In the genomic region with DNA sequence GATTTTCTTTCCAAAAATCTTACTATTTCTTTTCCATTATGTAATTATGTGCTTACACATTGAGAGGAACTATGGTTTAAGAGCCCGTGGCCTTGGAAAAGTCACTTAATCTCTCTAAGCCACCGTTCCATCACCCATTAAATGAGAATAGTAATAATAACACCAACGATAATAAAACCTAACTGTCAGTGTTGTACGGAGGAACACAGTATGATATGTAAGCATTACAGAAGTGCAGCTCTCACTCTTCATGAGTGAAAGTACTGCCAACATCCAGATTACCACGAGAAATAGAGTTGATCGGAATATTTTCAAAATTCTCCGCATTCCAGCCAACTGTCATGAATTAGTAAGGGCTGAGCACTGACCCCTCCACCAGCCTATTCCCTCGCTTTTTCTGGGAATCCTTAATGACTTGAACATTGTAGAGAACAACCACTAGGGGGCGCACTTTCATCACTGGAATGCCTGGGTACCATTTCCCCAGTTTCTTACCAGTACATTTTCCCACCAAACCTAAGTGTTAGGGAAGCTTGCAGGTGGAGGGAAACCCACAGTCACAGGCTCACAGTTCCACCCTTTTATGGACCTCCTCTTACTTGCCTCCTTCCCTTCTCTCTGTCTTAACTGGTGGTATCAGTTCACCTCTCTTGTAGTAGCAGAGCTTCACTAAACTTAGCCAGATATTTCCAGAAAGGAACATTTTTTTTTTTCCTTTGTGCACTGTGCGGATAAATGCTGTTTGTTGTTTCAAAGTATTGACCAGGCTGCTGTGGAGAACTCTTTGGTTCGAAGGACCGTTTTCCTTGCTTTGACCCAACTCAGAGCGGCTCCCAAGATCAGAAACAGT, we compare ENCODE assay signal across 8 cellular contexts. TPM values are rescaled to one million over a fixed set of nuclear protein-coding genes. Genes with fewer than 3 reads are reported as not detected.
DNase-seq lines count a peak whose midpoint lies in the region; ATAC-seq and TF ChIP-seq lines count a peak whose summit lies in the region.

No MANE protein-coding gene starts in this region.

- DNase-seq in COLO668 (lab: John Stamatoyannopoulos, UW; ENCODE audit: unreplicated experiment) (peak; percentile 27), HAP-1 (ENCODE audit: low spot score in 2 of 2) (peak; percentile 45 to 83), PC-3 (peak; percentile 60), hypothalamus (lab: John Stamatoyannopoulos, UW) (peak in 27 of 51 donors; percentile 1 to 53 (median 15))
- peak; percentile 69 for DNase-seq in activated naive CD4-positive, alpha-beta T cell treated with anti-CD3 and anti-CD28 coated beads for 36 hours
- DNase-seq in stimulated activated CD4-positive, alpha-beta T cell treated with anti-CD3 and anti-CD28 coated beads, Interleukin-2, amount 100 ng/mL, for 48 hours: peak; percentile 47 to 57

- H3K36me3 ChIP-seq in HAP-1 (replicated peaks) (no peaks in the 10 kb centered on the region), PC-3 (ENCODE audit: low read depth, low read length) (no peaks in the 10 kb centered on the region)

- H3K27me3 ChIP-seq in HAP-1 (ENCODE audit: low read depth): peaks cover 5% of the 10 kb centered on the region
- H3K27me3 ChIP-seq in PC-3 (ENCODE audit: low read length): no peaks in the 10 kb centered on the region

- POLR2A ChIA-PET in PC-3 (lab: Charles Lee; ENCODE audit: unreplicated experiment): no interaction called here

- H3K9ac ChIP-seq in PC-3 (ENCODE audit: low read length): no peak overlapping the region

- H4K20me1 ChIP-seq in PC-3 (ENCODE audit: low read length): no peaks in the 10 kb centered on the region

- H3K79me2 ChIP-seq in PC-3 (ENCODE audit: low read length): no peaks in the 10 kb centered on the region

- peaks cover 3% of the 10 kb centered on the region for H3K4me1 Mint-ChIP-seq in activated naive CD4-positive, alpha-beta T cell treated with anti-CD3 and anti-CD28 coated beads for 36 hours (ENCODE audit: low read depth)

- H3K27ac ChIP-seq in PC-3 (ENCODE audit: low read length): no peak overlapping the region

- H3K4me3 Mint-ChIP-seq in activated naive CD4-positive, alpha-beta T cell treated with anti-CD3 and anti-CD28 coated beads for 36 hours: no peak overlapping the region

- ATAC-seq in PC-3: peak; percentile 53; the same call in 1 of the 2 replicates
- no peak for ATAC-seq in HG03139 (IDR thresholded peaks at IDR 0.05; ENCODE audit: unreplicated experiment)
- ATAC-seq in HG03439 (IDR thresholded peaks at IDR 0.05; ENCODE audit: unreplicated experiment): no peak

- peak overlapping the region; percentile 74 for H3K4me2 ChIP-seq in PC-3 (ENCODE audit: low read length)

- no TSS peak for BruUV-seq in PC-3 (replicated peaks; lab: Mats Ljungman, UMichigan)

- H3K9me3 ChIP-seq in HAP-1 (no peaks in the 10 kb centered on the region), PC-3 (ENCODE audit: low read length) (no peaks in the 10 kb centered on the region)

- no peaks in the 10 kb centered on the region for H3F3A ChIP-seq in PC-3 (ENCODE audit: low read length, unreplicated experiment)

- in situ Hi-C loops in HAP-1 (cut with MboI; ENCODE audit: low sequenced_read_pairs): no loop called here

- no peaks in the 10 kb centered on the region for H3K9me2 ChIP-seq in PC-3 (replicated peaks; ENCODE audit: low read length)

- peak overlapping the region; percentile 72 for H2AFZ ChIP-seq in PC-3 (ENCODE audit: low read length)

- TF ChIP-seq CTCF in PC-3 (conservative IDR thresholded peaks at IDR 0.05; ENCODE audit: low read depth, low read length): peak; percentile 83

- no peak overlapping the region for H3K27ac Mint-ChIP-seq in activated naive CD4-positive, alpha-beta T cell treated with anti-CD3 and anti-CD28 coated beads for 36 hours

- intact Hi-C loops in PC-3 (cut with micrococcal nuclease): loop anchor here (2.0 kb wide), 1 partner anchor 52 kb away; no protein-coding TSS in a partner anchor
- intact Hi-C loops in activated naive CD4-positive, alpha-beta T cell treated with anti-CD3 and anti-CD28 coated beads for 36 hours (cut with micrococcal nuclease): loop anchor here (1.0 kb wide), 2 partner anchors 52 to 151 kb away; no protein-coding TSS in a partner anchor

- H3K36me3 Mint-ChIP-seq in activated naive CD4-positive, alpha-beta T cell treated with anti-CD3 and anti-CD28 coated beads for 36 hours (ENCODE audit: low read depth): no peaks in the 10 kb centered on the region

- H3K4me1 ChIP-seq in HAP-1: peaks cover 3% of the 10 kb centered on the region; the same call in 1 of the 2 replicates
- H3K4me1 ChIP-seq in PC-3 (ENCODE audit: insufficient read depth, low read length): peaks cover 5% of the 10 kb centered on the region; the same call in 1 of the 2 replicates

- no peaks in the 10 kb centered on the region for H3K9me3 Mint-ChIP-seq in activated naive CD4-positive, alpha-beta T cell treated with anti-CD3 and anti-CD28 coated beads for 36 hours

- H3K4me3 ChIP-seq in HAP-1 (no peak overlapping the region), PC-3 (ENCODE audit: low read length) (peak overlapping the region; percentile 49; the same call in 1 of the 2 replicates)

- H3K27me3 Mint-ChIP-seq in activated naive CD4-positive, alpha-beta T cell treated with anti-CD3 and anti-CD28 coated beads for 36 hours (ENCODE audit: low read depth): peaks cover 19% of the 10 kb centered on the region

- CTCF ChIA-PET in PC-3 (lab: Charles Lee): no interaction called here
- CTCF ChIA-PET in activated naive CD4-positive, alpha-beta T cell treated with anti-CD3 and anti-CD28 coated beads for 36 hours (lab: Charles Lee): interaction anchor here (0.6 to 4.4 kb wide), 27 partner anchors 8 to 1092 kb away, joined by 3 to 53 read pairs (median 4); no protein-coding TSS in a partner anchor

RNA-seq across cellular contexts. Expression of gene NKX2-3, which starts 27.8 kb away (rescaled TPM):
- total RNA-seq in PC-3 (2014; rRNA removed): 0.07 TPM in 1 of 2 replicates, not detected in the other
- total RNA-seq in activated naive CD4-positive, alpha-beta T cell treated with anti-CD3 and anti-CD28 coated beads for 36 hours: not detected

RNA-seq across cellular contexts. Expression of gene SLC25A28, which starts 59.7 kb away (rescaled TPM):
- total RNA-seq in PC-3 (2014; rRNA removed): 14.2 and 16.0 TPM in 2 replicates
- 10 to 100 TPM; 66.3 to 72.8 TPM for total RNA-seq in activated naive CD4-positive, alpha-beta T cell treated with anti-CD3 and anti-CD28 coated beads for 36 hours

Comparison
In these comparisons a context has a peak if more than half of its experiments do, and no peak if none do; other contexts are left out.
1. DNase-seq: peak in every context shown above with its lines; median percentile 69 in activated naive CD4-positive, alpha-beta T cell treated with anti-CD3 and anti-CD28 coated beads for 36 hours; 64 in HAP-1; 60 in PC-3; 52 in stimulated activated CD4-positive, alpha-beta T cell treated with anti-CD3 and anti-CD28 coated beads, Interleukin-2, amount 100 ng/mL, for 48 hours; 27 in COLO668; 15 in hypothalamus.